ENCODE assay signal across 8 cellular contexts in the genomic region with DNA sequence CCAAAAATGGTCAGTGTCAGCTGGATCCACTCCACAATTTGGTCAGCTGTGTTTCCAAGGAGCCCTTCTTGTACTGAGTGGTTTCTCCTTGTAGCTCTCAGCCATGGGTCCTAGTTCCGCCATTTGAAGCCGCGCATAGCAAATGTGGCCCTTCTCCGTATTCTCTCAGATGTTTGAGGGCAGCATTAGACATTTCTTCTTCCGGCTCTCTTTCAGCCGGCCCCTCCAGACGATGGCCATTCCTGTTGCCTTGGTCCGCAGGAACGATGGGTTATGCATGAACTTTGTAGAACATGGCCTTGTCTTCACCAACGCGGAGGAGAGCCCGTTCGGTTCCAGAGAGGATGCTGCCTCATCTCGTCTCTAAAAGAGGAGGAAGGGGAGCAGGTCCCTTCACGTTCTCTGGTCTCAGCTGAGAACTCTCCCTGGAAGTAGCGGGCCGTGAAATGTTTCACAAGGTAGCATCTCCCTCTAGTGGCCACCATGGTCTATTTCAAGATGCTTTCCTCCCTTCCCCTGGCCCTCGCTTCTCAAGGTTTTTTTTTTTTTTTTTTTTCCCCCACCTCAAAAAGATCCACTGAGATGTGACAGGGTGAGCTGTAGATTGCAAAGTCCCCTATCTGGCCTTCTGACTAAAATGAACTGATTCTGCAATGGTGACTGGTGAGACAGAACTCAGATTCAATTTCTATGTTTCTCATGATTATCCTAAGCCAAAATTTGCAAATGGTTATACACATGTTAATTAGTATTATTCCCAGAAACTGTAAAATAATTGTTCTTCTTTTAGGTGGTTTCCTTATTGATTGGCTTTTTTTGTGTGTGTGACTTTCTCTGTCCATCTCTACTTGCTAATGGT. TPM values are rescaled to one million over a fixed set of nuclear protein-coding genes. Genes with fewer than 3 reads are reported as not detected.
A peak's percentile ranks its signal among the peaks of the same experiment; 100 is the strongest.
DNase-seq lines count a peak whose midpoint lies in the region; ATAC-seq and TF ChIP-seq lines count a peak whose summit lies in the region.

No MANE protein-coding gene starts in this region.

- peaks cover 34% of the 10 kb centered on the region for H3K4me1 ChIP-seq in Caco-2
- H3K4me1 ChIP-seq in Karpas-422 (ENCODE audit: low read length): peaks cover 4% of the 10 kb centered on the region
- H3K4me1 ChIP-seq in stomach smooth muscle (ENCODE audit: control insufficient read depth, insufficient read depth, low read length): peaks cover 8% of the 10 kb centered on the region

- H3K27ac Mint-ChIP-seq in Caco-2 (ENCODE audit: unreplicated experiment) (no peak overlapping the region), neural crest cell (ENCODE audit: unreplicated experiment) (no peak overlapping the region)
- H3K27ac Mint-ChIP-seq in activated T-helper 17 cell treated with anti-CD3 and anti-CD28 coated beads, Interleukin-2, amount 50 U/mL, for 72 hours: peak overlapping the region; percentile 88

- no peaks in the 10 kb centered on the region for H3K9me3 ChIP-seq in Caco-2
- H3K9me3 ChIP-seq in Karpas-422 (ENCODE audit: low read length): no peaks in the 10 kb centered on the region
- H3K9me3 ChIP-seq in stomach smooth muscle (ENCODE audit: control insufficient read depth in 2 of 2, low read length in 2 of 2): no peaks in the 10 kb centered on the region

- no peaks in the 10 kb centered on the region for H3K9me3 Mint-ChIP-seq in Caco-2 (ENCODE audit: unreplicated experiment)
- no peaks in the 10 kb centered on the region for H3K9me3 Mint-ChIP-seq in activated T-helper 17 cell treated with anti-CD3 and anti-CD28 coated beads, Interleukin-2, amount 50 U/mL, for 72 hours
- H3K9me3 Mint-ChIP-seq in neural crest cell: no peaks in the 10 kb centered on the region

- H3K36me3 Mint-ChIP-seq in Caco-2 (ENCODE audit: insufficient read depth, unreplicated experiment) (no peaks in the 10 kb centered on the region), neural crest cell (ENCODE audit: low read depth) (no peaks in the 10 kb centered on the region)
- no peaks in the 10 kb centered on the region for H3K36me3 Mint-ChIP-seq in activated T-helper 17 cell treated with anti-CD3 and anti-CD28 coated beads, Interleukin-2, amount 50 U/mL, for 72 hours (ENCODE audit: low read depth)

- ATAC-seq in GM21528 (IDR thresholded peaks at IDR 0.05; ENCODE audit: low FRiP score, unreplicated experiment): peak; percentile 71
- ATAC-seq in activated T-helper 17 cell treated with anti-CD3 and anti-CD28 coated beads, Interleukin-2, amount 50 U/mL, for 72 hours (replicated peaks): peak; percentile 94

- H3K4me3 Mint-ChIP-seq in Caco-2 (ENCODE audit: unreplicated experiment) (peak overlapping the region; percentile 75), neural crest cell (peak overlapping the region; percentile 86)
- peak overlapping the region; percentile 89 for H3K4me3 Mint-ChIP-seq in activated T-helper 17 cell treated with anti-CD3 and anti-CD28 coated beads, Interleukin-2, amount 50 U/mL, for 72 hours

- peaks cover 34% of the 10 kb centered on the region for H3K4me1 Mint-ChIP-seq in Caco-2 (ENCODE audit: low read depth, unreplicated experiment)
- peaks cover 11% of the 10 kb centered on the region for H3K4me1 Mint-ChIP-seq in activated T-helper 17 cell treated with anti-CD3 and anti-CD28 coated beads, Interleukin-2, amount 50 U/mL, for 72 hours
- peaks cover 15% of the 10 kb centered on the region for H3K4me1 Mint-ChIP-seq in neural crest cell

- peak; percentile 89 to 90 for DNase-seq in Caco-2
- DNase-seq in Karpas-422: peak; percentile 82
- DNase-seq in RWPE1 (ENCODE audit: low spot score): peak; percentile 82
- peak; percentile 80 for DNase-seq in fibroblast of the conjunctiva (ENCODE audit: low read depth)
- DNase-seq in neural crest cell (ENCODE audit: low read depth, low spot score): peak; percentile 61

- H3K4me3 ChIP-seq in Caco-2 (ENCODE audit: low read depth, low read length) (peak overlapping the region; percentile 28), Karpas-422 (ENCODE audit: low read length) (peak overlapping the region; percentile 65), stomach smooth muscle (ENCODE audit: low read length in 2 of 2) (peak overlapping the region; percentile 85 to 86)

- BruUV-seq in Caco-2 (replicated peaks; lab: Mats Ljungman, UMichigan): no TSS peak

- H3K36me3 ChIP-seq in Caco-2 (ENCODE audit: control insufficient read depth, insufficient read depth, low read length): no peaks in the 10 kb centered on the region
- no peaks in the 10 kb centered on the region for H3K36me3 ChIP-seq in Karpas-422 (ENCODE audit: insufficient read depth, low read length)
- no peaks in the 10 kb centered on the region for H3K36me3 ChIP-seq in stomach smooth muscle (ENCODE audit: control insufficient read depth in 2 of 2, insufficient read depth in 2 of 2, low read length in 2 of 2)

- H3K27me3 ChIP-seq in Caco-2 (replicated peaks; ENCODE audit: control insufficient read depth, insufficient read depth, low read length): no peaks in the 10 kb centered on the region
- no peaks in the 10 kb centered on the region for H3K27me3 ChIP-seq in Karpas-422 (ENCODE audit: low read length)
- no peaks in the 10 kb centered on the region for H3K27me3 ChIP-seq in stomach smooth muscle (ENCODE audit: control insufficient read depth in 1 of 2, insufficient read depth in 2 of 2, low read length in 2 of 2)

- POLR2A ChIA-PET in Caco-2 (lab: Charles Lee) (interaction anchor here (0.6 to 0.7 kb wide), 2 partner anchors 9 to 10 kb away, joined by 4 to 6 read pairs; no protein-coding TSS in a partner anchor), RWPE1 (lab: Yijun Ruan, JAX; ENCODE audit: low non-redundant PET) (interaction anchor here (0.5 to 0.7 kb wide), 2 partner anchors 61 to 676 kb away, joined by 4 to 9 read pairs; no protein-coding TSS in a partner anchor)

- no peaks in the 10 kb centered on the region for H3K79me2 ChIP-seq in Karpas-422 (ENCODE audit: low read length)

- H4K20me1 ChIP-seq in Karpas-422 (ENCODE audit: insufficient read depth, low read depth, low read length): no peaks in the 10 kb centered on the region

- intact Hi-C loops in Caco-2 (cut with micrococcal nuclease; ENCODE audit: unreplicated experiment): loop anchor here (1.0 to 10.0 kb wide), 7 partner anchors 39 to 1004 kb away; a partner anchor contains a TSS

- H3K4me2 ChIP-seq in Karpas-422 (ENCODE audit: low read depth, low read length, poor library complexity, severe bottlenecking): peak overlapping the region; percentile 89

- CTCF ChIA-PET in Caco-2 (lab: Charles Lee): interaction anchor here (0.6 to 5.8 kb wide), 32 partner anchors 9 to 1009 kb away, joined by 3 to 139 read pairs (median 4); a partner anchor contains a TSS
- CTCF ChIA-PET in RWPE1 (lab: Yijun Ruan, JAX): interaction anchor here (0.5 to 3.4 kb wide), 41 partner anchors 22 to 1615 kb away, joined by 3 to 32 read pairs (median 3); a partner anchor contains a TSS

- H3K27ac ChIP-seq in Karpas-422 (ENCODE audit: low read length) (no peak overlapping the region), RWPE1 (peak overlapping the region; percentile 30), stomach smooth muscle (ENCODE audit: low read length) (no peak overlapping the region)

- H3K9ac ChIP-seq in Karpas-422 (ENCODE audit: low read length): peak overlapping the region; percentile 62
- H3K9ac ChIP-seq in stomach smooth muscle (ENCODE audit: low read length in 2 of 2): peak overlapping the region; percentile 43 to 58

- peak overlapping the region; percentile 93 for H2AFZ ChIP-seq in Karpas-422 (ENCODE audit: low read length)

- H3K9me2 ChIP-seq in Karpas-422 (replicated peaks; ENCODE audit: insufficient read depth, low read length): no peaks in the 10 kb centered on the region

- H3K27me3 Mint-ChIP-seq in Caco-2 (ENCODE audit: insufficient read depth, unreplicated experiment) (peaks cover 3% of the 10 kb centered on the region), neural crest cell (ENCODE audit: low read depth) (no peaks in the 10 kb centered on the region)
- H3K27me3 Mint-ChIP-seq in activated T-helper 17 cell treated with anti-CD3 and anti-CD28 coated beads, Interleukin-2, amount 50 U/mL, for 72 hours: no peaks in the 10 kb centered on the region

- TF ChIP-seq CTCF in Caco-2 (IDR thresholded peaks at IDR 0.05; ENCODE audit: insufficient read depth in 1 of 2, low read depth in 1 of 2, low read length in 1 of 2, severe bottlenecking in 1 of 2, unreplicated experiment in 1 of 2) (peak; percentile 86 to 97), RWPE1 (conservative IDR thresholded peaks at IDR 0.05; ENCODE audit: low read depth) (peak; percentile 47), neural crest cell (conservative IDR thresholded peaks at IDR 0.05) (peak; percentile 71)

RNA-seq across cellular contexts. Expression of a gene that starts 19.8 kb away (rescaled TPM):
- not detected in 2 replicates for total RNA-seq in Caco-2 (2022)
- not detected in 2 replicates for total RNA-seq in Karpas-422 (2014; rRNA removed; shearing (Covaris generic); ENCODE audit: low replicate concordance)
- total RNA-seq in activated T-helper 17 cell treated with anti-CD3 and anti-CD28 coated beads, Interleukin-2, amount 50 U/mL, for 72 hours: not detected
- total RNA-seq in neural crest cell: not detected in 2 replicates

RNA-seq across cellular contexts. Expression of a gene that starts 54.3 kb away (rescaled TPM):
- total RNA-seq in Caco-2 (2022): 78.0 and 79.5 TPM in 2 replicates
- total RNA-seq in Karpas-422 (2014; rRNA removed; shearing (Covaris generic); ENCODE audit: low replicate concordance): 11.4 and 28.6 TPM in 2 replicates
- total RNA-seq in activated T-helper 17 cell treated with anti-CD3 and anti-CD28 coated beads, Interleukin-2, amount 50 U/mL, for 72 hours: 10 to 100 TPM; 24.1 to 31.0 TPM
- 39.7 and 40.1 TPM in 2 replicates for total RNA-seq in neural crest cell

Comparison
In these comparisons a context has a peak if more than half of its experiments do, and no peak if none do; other contexts are left out.
1. H3K4me3 ChIP-seq: peak in every context shown above with its lines; median percentile 86 in stomach smooth muscle; 65 in Karpas-422; 28 in Caco-2.